ENCODE assay signal across 10 cellular contexts in genomic region chr1:25703671-25704637, GRCh38.
DNase-seq lines count a peak whose midpoint lies in the region; ATAC-seq and TF ChIP-seq lines count a peak whose summit lies in the region.
"Had no signal": no experiment of that assay in that cellular context is flagged by ENCODE, and none has a peak within 500 bp of the region (broad histone marks: within the 10 kb centered on the region; RNA-seq: fewer than 3 reads in every experiment).

No MANE protein-coding gene starts in this region.

- ATAC-seq in upper lobe of right lung = peak; percentile 58
- ATAC-seq: HCT116 had no signal

- H3K36me3 ChIP-seq in liver (ENCODE audit: control insufficient read depth in 4 of 4, insufficient read depth in 3 of 4, low read depth in 1 of 4, low read length in 3 of 4) (peaks cover 0 to 2% (median 0%) of the 10 kb centered on the region in 4 donors), upper lobe of right lung (no peaks in the 10 kb centered on the region)

- no peaks in the 10 kb centered on the region for H3K27me3 ChIP-seq in liver (ENCODE audit: control insufficient read depth in 4 of 4, insufficient read depth in 4 of 4, low read length in 3 of 4)
- no peaks in the 10 kb centered on the region for H3K27me3 ChIP-seq in upper lobe of right lung

- no peak overlapping the region for H3K9ac ChIP-seq in liver (ENCODE audit: low read depth in 1 of 2, low read length in 2 of 2)

- H3K36me3 Mint-ChIP-seq in activated naive CD4-positive, alpha-beta T cell treated with anti-CD3 and anti-CD28 coated beads, Interleukin-2, amount 10 ng/mL, durations not matched to agents 7 days and 5 days = peaks cover 45% of the 10 kb centered on the region

- H3K4me1 ChIP-seq in liver (ENCODE audit: control insufficient read depth in 4 of 4, insufficient read depth in 4 of 4, low read length in 3 of 4) = peaks cover 0 to 5% (median 3%) of the 10 kb centered on the region in 4 donors
- peaks cover 47% of the 10 kb centered on the region for H3K4me1 ChIP-seq in upper lobe of right lung

- peaks cover 22% of the 10 kb centered on the region for H3K27me3 Mint-ChIP-seq in activated naive CD4-positive, alpha-beta T cell treated with anti-CD3 and anti-CD28 coated beads, Interleukin-2, amount 10 ng/mL, durations not matched to agents 7 days and 5 days

- no peak overlapping the region for H3K4me3 Mint-ChIP-seq in activated naive CD4-positive, alpha-beta T cell treated with anti-CD3 and anti-CD28 coated beads, Interleukin-2, amount 10 ng/mL, durations not matched to agents 7 days and 5 days
- H3K4me3 Mint-ChIP-seq: B cell had no signal

- H3K27ac ChIP-seq in liver (ENCODE audit: low read depth in 1 of 2, low read length in 2 of 2) = no peak overlapping the region
- H3K27ac ChIP-seq in upper lobe of right lung = no peak overlapping the region

- peak; percentile 26 for DNase-seq in activated T-cell treated with anti-CD3 and anti-CD28 coated beads, Interleukin-2, amount 50 U/mL, for 1 hour
- DNase-seq in activated T-cell treated with anti-CD3 and anti-CD28 coated beads for 4 hours (no peak), upper lobe of right lung (no peak), D341Med (ENCODE audit: low spot score) (no peak), cortex of kidney (lab: John Stamatoyannopoulos, UW) (no peak), DMS114 treated with DMSO at 0.1 percent for 48 hours (lab: John Stamatoyannopoulos, UW; ENCODE audit: unreplicated experiment) (no peak)
- peak; percentile 59 for DNase-seq in activated naive CD4-positive, alpha-beta T cell treated with anti-CD3 and anti-CD28 coated beads, Interleukin-2, amount 10 ng/mL, durations not matched to agents 7 days and 5 days

- H3K27ac Mint-ChIP-seq in activated naive CD4-positive, alpha-beta T cell treated with anti-CD3 and anti-CD28 coated beads, Interleukin-2, amount 10 ng/mL, durations not matched to agents 7 days and 5 days = peak overlapping the region; percentile 1
- H3K27ac Mint-ChIP-seq: B cell had no signal

- H3K4me3 ChIP-seq in liver (ENCODE audit: low read depth in 1 of 3, low read length in 3 of 3) = no peak overlapping the region
- no peak overlapping the region for H3K4me3 ChIP-seq in upper lobe of right lung

- WGBS in liver = 81% methylated on average over 11 of the region's 11 CpGs

- no peak for TF ChIP-seq CTCF in liver (IDR thresholded peaks at IDR 0.05; ENCODE audit: low read depth, low read length, missing input control)
- no peak for TF ChIP-seq CTCF in upper lobe of right lung (IDR thresholded peaks at IDR 0.05)

- H3K4me1 Mint-ChIP-seq in activated naive CD4-positive, alpha-beta T cell treated with anti-CD3 and anti-CD28 coated beads, Interleukin-2, amount 10 ng/mL, durations not matched to agents 7 days and 5 days = peaks cover 38% of the 10 kb centered on the region
- H3K4me1 Mint-ChIP-seq: B cell had no signal

- CTCF ChIA-PET in activated naive CD4-positive, alpha-beta T cell treated with anti-CD3 and anti-CD28 coated beads, Interleukin-2, amount 10 ng/mL, durations not matched to agents 7 days and 5 days (lab: Charles Lee) = no interaction called here

- no peak for TF ChIP-seq RAD21 in liver (IDR thresholded peaks at IDR 0.05)

- intact Hi-C loops in upper lobe of right lung (cut with DNase I) = no loop called here

- no peaks in the 10 kb centered on the region for H3K9me3 Mint-ChIP-seq in activated naive CD4-positive, alpha-beta T cell treated with anti-CD3 and anti-CD28 coated beads, Interleukin-2, amount 10 ng/mL, durations not matched to agents 7 days and 5 days

- H3K9me3 ChIP-seq in liver (ENCODE audit: control insufficient read depth in 4 of 4, low read length in 3 of 4) (no peaks in the 10 kb centered on the region), upper lobe of right lung (no peaks in the 10 kb centered on the region)

TF ChIP-seq in liver, 16 proteins besides CTCF, POLR2A, EP300 and RAD21:
- TF ChIP-seq YY1 (IDR thresholded peaks at IDR 0.05) (peak; percentile 53), MAX (IDR thresholded peaks at IDR 0.05) (peak; percentile 85), SP1 (IDR thresholded peaks at IDR 0.05) (no peak), ZBTB33 (IDR thresholded peaks at IDR 0.05) (no peak)

Comparison
In these comparisons a context has a peak if more than half of its experiments do, and no peak if none do; other contexts are left out.
1. DNase-seq: peak in activated T-cell treated with anti-CD3 and anti-CD28 coated beads, Interleukin-2, amount 50 U/mL, for 1 hour (single experiment) and activated naive CD4-positive, alpha-beta T cell treated with anti-CD3 and anti-CD28 coated beads, Interleukin-2, amount 10 ng/mL, durations not matched to agents 7 days and 5 days (single experiment); none in activated T-cell treated with anti-CD3 and anti-CD28 coated beads for 4 hours (single experiment), upper lobe of right lung (single experiment), D341Med (single experiment), cortex of kidney (single experiment) and DMS114 treated with DMSO at 0.1 percent for 48 hours (single experiment).